ENCODE assay signal across 22 cellular contexts in genomic region chr10:98456688-98457482, GRCh38.
"Had no signal": no experiment of that assay in that cellular context is flagged by ENCODE, and none has a peak within 500 bp of the region (broad histone marks: within the 10 kb centered on the region; RNA-seq: fewer than 3 reads in every experiment).

No MANE protein-coding gene starts in this region.

- H3K27ac Mint-ChIP-seq: activated naive CD8-positive, alpha-beta T cell treated with anti-CD3 and anti-CD28 coated beads for 36 hours; activated T-helper 2 cell treated with anti-CD3 and anti-CD28 coated beads, Interferon-gamma antibody, Interleukin-2, Interleukin-4, amounts not matched to agents 10 μg/mL and 5 μg/mL and 100 μg/mL, durations not matched to agents 14 hours and 24 hours and 36 hours; memory B cell; natural killer cell treated with Interleukin-12 subunit alpha and Interleukin-12 subunit beta and Interleukin-15 and Interleukin-18, amount 100 ng/mL, for 72 hours had no signal

- H3K27me3 ChIP-seq: pancreas, upper lobe of left lung had no signal

- H3K9me3 ChIP-seq: neutrophil, pancreas, upper lobe of left lung had no signal

- DNase-seq: activated CD4-positive, alpha-beta T cell treated with anti-CD3 and anti-CD28 coated beads for 4 hours; activated CD4-positive, alpha-beta T cell treated with anti-CD3 and anti-CD28 coated beads, Interleukin-2, amount 50 U/mL, for 48 hours; activated CD4-positive, CD25-positive, alpha-beta regulatory T cell; activated CD8-positive, alpha-beta memory T cell treated with anti-CD3 and anti-CD28 coated beads, Interleukin-2, amount 50 U/mL, for 48 hours; activated naive CD4-positive, alpha-beta T cell treated with Interleukin-2 at 50 U/mL for 16 hours; activated naive CD8-positive, alpha-beta T cell treated with anti-CD3 and anti-CD28 coated beads for 36 hours; activated T-cell treated with anti-CD3 and anti-CD28 coated beads, Interleukin-2, amount 50 U/mL, for 4 hours; central memory CD4-positive, alpha-beta T cell; dermis blood vessel endothelial cell; effector CD8-positive, alpha-beta T cell; hippocampal formation; pancreas; right cardiac atrium; stimulated activated CD4-positive, alpha-beta T cell treated with anti-CD3 and anti-CD28 coated beads, Interleukin-4, amount 100 ng/mL, for 24 hours; stimulated activated naive CD4-positive, alpha-beta T cell treated with Interleukin-2 at 50 U/mL for 16 hours; upper lobe of left lung had no signal

- H3K36me3 ChIP-seq: neutrophil, pancreas, upper lobe of left lung had no signal

- H3K4me3 ChIP-seq: pancreas, upper lobe of left lung had no signal

- H3K36me3 Mint-ChIP-seq: activated naive CD8-positive, alpha-beta T cell treated with anti-CD3 and anti-CD28 coated beads for 36 hours; memory B cell; natural killer cell treated with Interleukin-12 subunit alpha and Interleukin-12 subunit beta and Interleukin-15 and Interleukin-18, amount 100 ng/mL, for 72 hours had no signal

- H3K27ac ChIP-seq: neutrophil, pancreas, upper lobe of left lung had no signal

- FAIRE-seq: astrocyte, frontal cortex, pancreas had no signal

- H3K9me3 Mint-ChIP-seq: activated naive CD8-positive, alpha-beta T cell treated with anti-CD3 and anti-CD28 coated beads for 36 hours; activated T-cell treated with anti-CD3 and anti-CD28 coated beads, Interleukin-2, amount 50 U/mL, for 4 hours; activated T-helper 2 cell treated with anti-CD3 and anti-CD28 coated beads, Interferon-gamma antibody, Interleukin-2, Interleukin-4, amounts not matched to agents 10 μg/mL and 5 μg/mL and 100 μg/mL, durations not matched to agents 14 hours and 24 hours and 36 hours; memory B cell; natural killer cell treated with Interleukin-12 subunit alpha and Interleukin-12 subunit beta and Interleukin-15 and Interleukin-18, amount 100 ng/mL, for 72 hours had no signal

- H3K4me1 Mint-ChIP-seq: activated naive CD8-positive, alpha-beta T cell treated with anti-CD3 and anti-CD28 coated beads for 36 hours had no signal

- H3K4me3 Mint-ChIP-seq: activated naive CD8-positive, alpha-beta T cell treated with anti-CD3 and anti-CD28 coated beads for 36 hours; activated T-cell treated with anti-CD3 and anti-CD28 coated beads, Interleukin-2, amount 50 U/mL, for 4 hours; memory B cell; natural killer cell treated with Interleukin-12 subunit alpha and Interleukin-12 subunit beta and Interleukin-15 and Interleukin-18, amount 100 ng/mL, for 72 hours had no signal
